ENCODE assay signal across 8 cellular contexts in genomic region chr17:1179112-1179634, GRCh38. TPM values are rescaled to one million over a fixed set of nuclear protein-coding genes. Genes with fewer than 3 reads are reported as not detected.
DNase-seq lines count a peak whose midpoint lies in the region; ATAC-seq and TF ChIP-seq lines count a peak whose summit lies in the region.

No MANE protein-coding gene starts in this region.

- H2AFZ ChIP-seq in GM23338, result no peak overlapping the region

- H3K27ac ChIP-seq in GM23338 (ENCODE audit: low read depth), result no peak overlapping the region
- no peak overlapping the region for H3K27ac ChIP-seq in cardiac muscle cell

- peaks cover 6% of the 10 kb centered on the region; the same call in 1 of the 2 replicates for H3F3A ChIP-seq in GM23338 (replicated peaks; ENCODE audit: low read depth)

- peak overlapping the region; percentile 80 for H3K4me3 Mint-ChIP-seq in GM23338
- peak overlapping the region; percentile 68 for H3K4me3 Mint-ChIP-seq in activated CD4-positive, alpha-beta memory T cell treated with anti-CD3 and anti-CD28 coated beads, Interleukin-2, amount 10 ng/mL, durations not matched to agents 7 days and 5 days

- DNase-seq in GM23338 (ENCODE audit: low spot score) (no peak), cardiac muscle cell (ENCODE audit: low read depth in 1 of 2, low spot score in 1 of 2) (no peak), skeletal muscle cell (ENCODE audit: low read depth) (no peak), SHP77 (lab: John Stamatoyannopoulos, UW) (no peak), NCI-H2196 treated with DMSO at 0.1 percent for 48 hours (lab: John Stamatoyannopoulos, UW; ENCODE audit: unreplicated experiment) (no peak), germinal center (ENCODE audit: low spot score) (no peak)
- DNase-seq in activated CD4-positive, alpha-beta memory T cell treated with anti-CD3 and anti-CD28 coated beads, Interleukin-2, amount 10 ng/mL, durations not matched to agents 7 days and 5 days, result no peak
- no peak for DNase-seq in NK-92 treated with Interleukin-12 subunit alpha and Interleukin-12 subunit beta, amount 100 ng/mL, for 24 hours (lab: John Stamatoyannopoulos, UW)

- peak overlapping the region; percentile 95 for H3K4me2 ChIP-seq in GM23338

- no peaks in the 10 kb centered on the region for H4K20me1 ChIP-seq in GM23338 (replicated peaks; ENCODE audit: insufficient read depth)

- no peaks in the 10 kb centered on the region; the same call in 2 of the 3 replicates for H3K36me3 Mint-ChIP-seq in GM23338 (ENCODE audit: low read depth)
- H3K36me3 Mint-ChIP-seq in activated CD4-positive, alpha-beta memory T cell treated with anti-CD3 and anti-CD28 coated beads, Interleukin-2, amount 10 ng/mL, durations not matched to agents 7 days and 5 days (ENCODE audit: low read depth), result no peaks in the 10 kb centered on the region

- H3K9me3 Mint-ChIP-seq in GM23338, result no peaks in the 10 kb centered on the region
- no peaks in the 10 kb centered on the region for H3K9me3 Mint-ChIP-seq in activated CD4-positive, alpha-beta memory T cell treated with anti-CD3 and anti-CD28 coated beads, Interleukin-2, amount 10 ng/mL, durations not matched to agents 7 days and 5 days

- peaks cover 15% of the 10 kb centered on the region for H3K4me1 Mint-ChIP-seq in GM23338
- H3K4me1 Mint-ChIP-seq in activated CD4-positive, alpha-beta memory T cell treated with anti-CD3 and anti-CD28 coated beads, Interleukin-2, amount 10 ng/mL, durations not matched to agents 7 days and 5 days, result peaks cover 8% of the 10 kb centered on the region

- no peaks in the 10 kb centered on the region for H3K79me2 ChIP-seq in GM23338 (replicated peaks; ENCODE audit: insufficient read depth)

- H3K9me2 ChIP-seq in GM23338 (ENCODE audit: insufficient read depth), result no peaks in the 10 kb centered on the region

- peaks cover 21% of the 10 kb centered on the region for H3K27me3 ChIP-seq in GM23338 (ENCODE audit: insufficient read depth)
- H3K27me3 ChIP-seq in cardiac muscle cell, result peaks cover 16% of the 10 kb centered on the region

- ATAC-seq in GM23338, result peak; percentile 7

- no peaks in the 10 kb centered on the region for H3K36me3 ChIP-seq in GM23338 (ENCODE audit: insufficient read depth)
- H3K36me3 ChIP-seq in cardiac muscle cell, result no peaks in the 10 kb centered on the region

- no peak overlapping the region for H3K27ac Mint-ChIP-seq in GM23338
- no peak overlapping the region for H3K27ac Mint-ChIP-seq in activated CD4-positive, alpha-beta memory T cell treated with anti-CD3 and anti-CD28 coated beads, Interleukin-2, amount 10 ng/mL, durations not matched to agents 7 days and 5 days

- CTCF ChIA-PET in activated CD4-positive, alpha-beta memory T cell treated with anti-CD3 and anti-CD28 coated beads, Interleukin-2, amount 10 ng/mL, durations not matched to agents 7 days and 5 days (lab: Charles Lee), result interaction anchor here (1.0 kb wide), 1 partner anchor 57 kb away, joined by 3 read pairs; no protein-coding TSS in a partner anchor

- H3K4me1 ChIP-seq in GM23338 (ENCODE audit: insufficient read depth) (peaks cover 23% of the 10 kb centered on the region), cardiac muscle cell (ENCODE audit: low read depth) (peaks cover 13% of the 10 kb centered on the region)

- no peak for TF ChIP-seq CTCF in GM23338 (conservative IDR thresholded peaks at IDR 0.05; ENCODE audit: low read depth in 2 of 2)
- no peak for TF ChIP-seq CTCF in cardiac muscle cell (IDR thresholded peaks at IDR 0.05; ENCODE audit: low read depth, low read length)

- H3K4me3 ChIP-seq in GM23338 (peak overlapping the region; percentile 78), cardiac muscle cell (peak overlapping the region; percentile 88), skeletal muscle cell (ENCODE audit: low read depth, low read length) (peak overlapping the region; percentile 73)

- H3K27me3 Mint-ChIP-seq in GM23338 (ENCODE audit: insufficient read depth, low read depth, poor library complexity), result peaks cover 42% of the 10 kb centered on the region
- H3K27me3 Mint-ChIP-seq in activated CD4-positive, alpha-beta memory T cell treated with anti-CD3 and anti-CD28 coated beads, Interleukin-2, amount 10 ng/mL, durations not matched to agents 7 days and 5 days, result peaks cover 10% of the 10 kb centered on the region

- H3K9me3 ChIP-seq in cardiac muscle cell (ENCODE audit: low read depth), result no peaks in the 10 kb centered on the region

- POLR2A ChIA-PET in activated CD4-positive, alpha-beta memory T cell treated with anti-CD3 and anti-CD28 coated beads, Interleukin-2, amount 10 ng/mL, durations not matched to agents 7 days and 5 days (lab: Charles Lee), result interaction anchor here (0.5 kb wide), 1 partner anchor 19 kb away, joined by 3 read pairs; no protein-coding TSS in a partner anchor

TF ChIP-seq in GM23338, 12 proteins besides CTCF, POLR2A, EP300 and RAD21:
- TF ChIP-seq ZNF114 (CRISPR knock-in tag; IDR thresholded peaks at IDR 0.05) (no peak), EZH2 (IDR thresholded peaks at IDR 0.05; ENCODE audit: low read depth, unreplicated experiment) (no peak), EZH2phosphoT487 (IDR thresholded peaks at IDR 0.05; ENCODE audit: unreplicated experiment) (no peak), ETS1 (IDR thresholded peaks at IDR 0.05) (no peak), REST (IDR thresholded peaks at IDR 0.05; ENCODE audit: unreplicated experiment) (no peak), ZNF331 (CRISPR knock-in tag; IDR thresholded peaks at IDR 0.05; ENCODE audit: low read depth) (no peak), CREB1 (CRISPR knock-in tag; IDR thresholded peaks at IDR 0.05; ENCODE audit: low read depth) (no peak), NANOG (IDR thresholded peaks at IDR 0.05; ENCODE audit: borderline replicate concordance) (no peak)

RNA-seq across cellular contexts. Expression of gene ABR, which starts 0.6 kb away (rescaled TPM):
- 24.3 and 27.7 TPM in 2 replicates for total RNA-seq in GM23338 (2014; rRNA removed; shearing (Covaris generic))
- polyA plus RNA-seq in GM23338 (2016; fragmentation: Nextera tagmentation; extraction: Ambion mirVana), result 15.0 and 18.5 TPM in 2 replicates
- 100 to 1,000 TPM; 144 to 145 TPM for total RNA-seq in activated CD4-positive, alpha-beta memory T cell treated with anti-CD3 and anti-CD28 coated beads, Interleukin-2, amount 10 ng/mL, durations not matched to agents 7 days and 5 days
- 55.4 and 67.5 TPM in 2 replicates for total RNA-seq in cardiac muscle cell
- 23.5 and 36.1 TPM in 2 replicates for polyA plus RNA-seq in cardiac muscle cell
